In genomic region chr1:59296358-59297256, GRCh38 we compare ENCODE assay signal across 8 cellular contexts. TPM values are rescaled to one million over a fixed set of nuclear protein-coding genes. Genes with fewer than 3 reads are reported as not detected.
DNase-seq lines count a peak whose midpoint lies in the region; ATAC-seq, FAIRE-seq and TF ChIP-seq lines count a peak whose summit lies in the region.

TSS of gene FGGY (plus strand) at chr1:59297094. CDS start at chr1:59321550, 24,456 bp downstream.

- no peaks in the 10 kb centered on the region for H3K36me3 ChIP-seq in SU-DHL-6 (ENCODE audit: low read length)
- H3K36me3 ChIP-seq in pancreas: no peaks in the 10 kb centered on the region
- no peaks in the 10 kb centered on the region for H3K36me3 ChIP-seq in tibial artery

- intact Hi-C loops in Right ventricle myocardium inferior (cut with DNase I) (loop anchor here (2.0 to 10.0 kb wide), 8 partner anchors 92 to 512 kb away; partner anchors contain the start of gene JUN), pancreas (cut with DNase I) (loop anchor here in 1 of 3 donors (10.0 kb wide), 1 partner anchor 232 kb away; no protein-coding TSS in a partner anchor), tibial artery (cut with DNase I; ENCODE audit: low total_unique reads) (loop anchor here (5.0 kb wide), 2 partner anchors 324 to 514 kb away; partner anchors contain the start of gene JUN)

- H3F3A ChIP-seq in SU-DHL-6 (ENCODE audit: insufficient read depth): peaks cover 13% of the 10 kb centered on the region

- peak; percentile 89 for DNase-seq in GM12864 (ENCODE audit: low read depth)
- peak; percentile 88 to 95 (median 91) for DNase-seq in NCI-H1417 (lab: John Stamatoyannopoulos, UW)
- DNase-seq in activated naive CD8-positive, alpha-beta T cell treated with anti-CD3 and anti-CD28 coated beads, Interleukin-2, amount 50 U/mL, for 16 hours (ENCODE audit: low read depth, low spot score): peak; percentile 60
- DNase-seq in Right ventricle myocardium inferior (ENCODE audit: missing footprints): peak; percentile 99
- peak; percentile 94 to 99 (median 96) for DNase-seq in pancreas
- peak; percentile 99 for DNase-seq in tibial artery

- no peak for FAIRE-seq in pancreas (lab: Jason Lieb, UNC)

- H3K4me2 ChIP-seq in SU-DHL-6 (ENCODE audit: low read depth, low read length, poor library complexity, severe bottlenecking): peak within 1 kb of the TSS; percentile 85

- H3K4me1 ChIP-seq in pancreas: peaks cover 0 to 13% (median 8%) of the 10 kb centered on the region in 3 donors
- peaks cover 0 to 26% (median 19%) of the 10 kb centered on the region in 4 donors for H3K4me1 ChIP-seq in tibial artery

- H3K79me2 ChIP-seq in SU-DHL-6 (ENCODE audit: insufficient read depth, low read length): no peaks in the 10 kb centered on the region

- H4K20me1 ChIP-seq in SU-DHL-6 (ENCODE audit: low read depth, low read length): no peaks in the 10 kb centered on the region

- 0 to 1% methylated on average over 73 to 78 of the region's 78 CpGs for WGBS in pancreas, 2 donors

- H3K27me3 ChIP-seq in SU-DHL-6 (ENCODE audit: low read length) (no peaks in the 10 kb centered on the region), pancreas (no peaks in the 10 kb centered on the region), tibial artery (no peaks in the 10 kb centered on the region)

- TF ChIP-seq CTCF in GM12864 (IDR thresholded peaks at IDR 0.05; ENCODE audit: low read depth, low read length, missing control alignments): no peak
- no peak for TF ChIP-seq CTCF in SU-DHL-6 (IDR thresholded peaks at IDR 0.05; ENCODE audit: insufficient read depth, low read length, poor library complexity, severe bottlenecking)
- no peak for TF ChIP-seq CTCF in pancreas (IDR thresholded peaks at IDR 0.05)
- TF ChIP-seq CTCF in tibial artery (IDR thresholded peaks at IDR 0.05): no peak

- ATAC-seq in HG02678 (IDR thresholded peaks at IDR 0.05; ENCODE audit: unreplicated experiment): peak; percentile 93
- peak; percentile 96 for ATAC-seq in Right ventricle myocardium inferior
- ATAC-seq in pancreas: peak; percentile 87 to 93 (median 90)

- peak within 1 kb of the TSS; percentile 82 for H2AFZ ChIP-seq in SU-DHL-6 (ENCODE audit: low read depth, low read length, severe bottlenecking)

- H3K27ac ChIP-seq in SU-DHL-6 (ENCODE audit: low read depth, low read length) (peak within 1 kb of the TSS; percentile 79), pancreas (peak within 1 kb of the TSS; percentile 61 to 97 (median 80)), tibial artery (peak within 1 kb of the TSS; percentile 94 to 95)

- H3K4me3 ChIP-seq in GM12864 (ENCODE audit: low read depth, low read length) (peak within 1 kb of the TSS; percentile 67), SU-DHL-6 (ENCODE audit: insufficient read depth, low read length, poor library complexity, severe bottlenecking) (peak within 1 kb of the TSS; percentile 75), pancreas (peak within 1 kb of the TSS; percentile 10 to 55 (median 38)), tibial artery (peak within 1 kb of the TSS; percentile 53 to 59)

- H3K9me3 ChIP-seq in SU-DHL-6 (ENCODE audit: insufficient read depth, low read length): no peaks in the 10 kb centered on the region
- no peaks in the 10 kb centered on the region for H3K9me3 ChIP-seq in pancreas
- H3K9me3 ChIP-seq in tibial artery: no peaks in the 10 kb centered on the region

- peak within 1 kb of the TSS; percentile 78 for H3K9ac ChIP-seq in SU-DHL-6 (ENCODE audit: low read length)

- H3K9me2 ChIP-seq in SU-DHL-6 (replicated peaks; ENCODE audit: insufficient read depth, low read length): no peaks in the 10 kb centered on the region

RNA-seq across cellular contexts. Expression of gene FGGY, which starts in this region (rescaled TPM):
- 28.5 TPM for total RNA-seq in Right ventricle myocardium inferior
- total RNA-seq in pancreas: 10 to 100 TPM; 12.5 to 27.0 (median 17.1) TPM
- polyA plus RNA-seq in pancreas: 10 to 100 TPM in 1 of 2 donors, 1 to 10 TPM in 1; 6.2 to 13.0 TPM

Comparison
In these comparisons a context has a peak if more than half of its experiments do, and no peak if none do; other contexts are left out.
1. Peak in every context shown above with its lines: DNase-seq, ATAC-seq, H3K4me3 ChIP-seq and H3K27ac ChIP-seq.